Comparison of ENCODE assay signal across 13 cellular contexts in genomic region chr11:6387811-6388599, GRCh38. TPM values are rescaled to one million over a fixed set of nuclear protein-coding genes. Genes with fewer than 3 reads are reported as not detected.
DNase-seq lines count a peak whose midpoint lies in the region; ATAC-seq, FAIRE-seq and TF ChIP-seq lines count a peak whose summit lies in the region.
"Had no signal": no experiment of that assay in that cellular context is flagged by ENCODE, and none has a peak within 500 bp of the region (broad histone marks: within the 10 kb centered on the region; RNA-seq: fewer than 3 reads in every experiment).

No MANE protein-coding gene starts in this region.

- intact Hi-C loops in activated naive CD4-positive, alpha-beta T cell treated with anti-CD3 and anti-CD28 coated beads for 36 hours (cut with micrococcal nuclease), result no loop called here

- 82% methylated on average over 12 of the region's 12 CpGs; no CpG with 5 or more reads in 1 of the 2 experiments for WGBS in H1 (ENCODE audit: extremely low coverage in 1 of 2, insufficient coverage in 1 of 2, insufficient read length in 1 of 2, insufficient replicate concordance in 2 of 2, low coverage in 1 of 2, low lambda C conversion rate in 2 of 2, missing lambda C conversion rate in 1 of 2), 2 experiments
- WGBS in upper lobe of left lung, 2 donors, result 48 to 51% methylated on average over 12 of the region's 12 CpGs

- H3K27ac ChIP-seq in H1 (ENCODE audit: low read depth, low read length), result no peak overlapping the region
- peak overlapping the region; percentile 88 to 96 (median 92) for H3K27ac ChIP-seq in upper lobe of left lung
- H3K27ac ChIP-seq: foreskin keratinocyte had no signal

- H3K9ac ChIP-seq in H1 (replicated peaks in 1 of 4; ENCODE audit: extremely low read depth in 1 of 4, low read depth in 3 of 4, low read length in 3 of 4), result no peak overlapping the region

- no peak for DNase-seq in activated naive CD4-positive, alpha-beta T cell treated with anti-CD3 and anti-CD28 coated beads, Interleukin-2, amount 50 U/mL, for 16 hours
- DNase-seq in H1 (ENCODE audit: low read depth in 1 of 2, low spot score in 2 of 2) (no peak), medulla oblongata (ENCODE audit: extremely low spot score) (peak; percentile 4), upper lobe of left lung (no peak)
- DNase-seq in activated naive CD4-positive, alpha-beta T cell treated with anti-CD3 and anti-CD28 coated beads for 36 hours, result no peak
- DNase-seq: Kasumi-1; NK-92 treated with Interleukin-12 subunit alpha and Interleukin-12 subunit beta, amount 100 ng/mL, for 24 hours had no signal

- no peak for FAIRE-seq in H1 (lab: Jason Lieb, UNC)
- FAIRE-seq: GM12878, TTC549 had no signal

- no peak overlapping the region for H2AK5ac ChIP-seq in H1 (ENCODE audit: low read depth, low read length)

- H3K36me3 Mint-ChIP-seq in activated naive CD4-positive, alpha-beta T cell treated with anti-CD3 and anti-CD28 coated beads, Interleukin-2, amount 50 U/mL, for 24 hours, result peaks cover under 1% of the 10 kb centered on the region
- H3K36me3 Mint-ChIP-seq in activated naive CD4-positive, alpha-beta T cell treated with anti-CD3 and anti-CD28 coated beads for 36 hours (ENCODE audit: low read depth), result peaks cover 3% of the 10 kb centered on the region

- no peak overlapping the region for H2BK20ac ChIP-seq in H1 (ENCODE audit: low read length)

- H3K4me2 ChIP-seq in H1 (ENCODE audit: insufficient read depth in 1 of 2, low read depth in 2 of 2, low read length in 2 of 2), result no peak overlapping the region

- H3K4me1 Mint-ChIP-seq in activated naive CD4-positive, alpha-beta T cell treated with anti-CD3 and anti-CD28 coated beads, Interleukin-2, amount 50 U/mL, for 24 hours, result peaks cover 51% of the 10 kb centered on the region
- H3K4me1 Mint-ChIP-seq in activated naive CD4-positive, alpha-beta T cell treated with anti-CD3 and anti-CD28 coated beads for 36 hours (ENCODE audit: low read depth), result peaks cover 38% of the 10 kb centered on the region

- H3K4me1 ChIP-seq in H1 (replicated peaks in 1 of 4; ENCODE audit: control insufficient read depth in 3 of 4, insufficient read depth in 4 of 4, low read length in 3 of 4) (peaks cover 2 to 12% (median 10%) of the 10 kb centered on the region in 4 experiments; a peak in 6 of 7 replicates), upper lobe of left lung (peaks cover 29 to 43% (median 33%) of the 10 kb centered on the region in 4 donors)

- H3K27me3 ChIP-seq in H1 (replicated peaks in 1 of 4; ENCODE audit: control insufficient read depth in 3 of 4, extremely low read depth in 1 of 4, insufficient read depth in 3 of 4, low read length in 3 of 4), result peaks cover 2 to 8% (median 4%) of the 10 kb centered on the region in 4 experiments
- no peaks in the 10 kb centered on the region for H3K27me3 ChIP-seq in upper lobe of left lung
- H3K27me3 ChIP-seq: foreskin keratinocyte had no signal

- H2AFZ ChIP-seq in H1 (ENCODE audit: low read length), result no peak overlapping the region

- CTCF ChIA-PET in H1 (lab: Charles Lee; ENCODE audit: partially characterized antibody), result interaction anchor here (1.4 to 21.5 kb wide), 8 partner anchors 9 to 147 kb away, joined by 3 to 585 read pairs (median 5); partner anchors contain the start of gene HPX
- CTCF ChIA-PET in activated naive CD4-positive, alpha-beta T cell treated with anti-CD3 and anti-CD28 coated beads for 36 hours (lab: Charles Lee), result interaction anchor here (1.2 to 20.7 kb wide), 3 partner anchors 10 to 76 kb away, joined by 6 to 736 read pairs (median 44); partner anchors contain the start of gene HPX

- TF ChIP-seq POLR2A in H1 (IDR thresholded peaks at IDR 0.05; ENCODE audit: control extremely low read depth in 1 of 2, low read depth in 2 of 2, low read length in 2 of 2) (no peak), upper lobe of left lung (IDR thresholded peaks at IDR 0.05) (no peak)

- H3K36me3 ChIP-seq in H1 (ENCODE audit: control insufficient read depth in 2 of 4, insufficient read depth in 4 of 4, low read length in 3 of 4) (no peaks in the 10 kb centered on the region), upper lobe of left lung (peaks cover 0 to 8% (median 0%) of the 10 kb centered on the region in 4 donors)

- no peak for TF ChIP-seq EP300 in H1 (IDR thresholded peaks at IDR 0.05; ENCODE audit: borderline replicate concordance in 1 of 2, low read depth in 2 of 2, low read length in 2 of 2)
- TF ChIP-seq EP300 in upper lobe of left lung (IDR thresholded peaks at IDR 0.05), result no peak

- H2BK15ac ChIP-seq in H1 (ENCODE audit: low read length), result no peak overlapping the region

- H3K79me2 ChIP-seq in H1 (ENCODE audit: control insufficient read depth in 1 of 2, insufficient read depth in 2 of 2, low read length in 2 of 2), result no peaks in the 10 kb centered on the region

- H4K20me1 ChIP-seq in H1 (replicated peaks in 1 of 2; ENCODE audit: control insufficient read depth in 1 of 2, insufficient read depth in 2 of 2, low read length in 2 of 2), result peaks cover 0 to 2% of the 10 kb centered on the region in 2 experiments

- H3K14ac ChIP-seq in H1 (ENCODE audit: insufficient read length), result no peak overlapping the region

- no peak overlapping the region for H3K4ac ChIP-seq in H1 (replicated peaks; ENCODE audit: insufficient read length, low read depth, low read length)

- peak overlapping the region; percentile 17 for H3K27ac Mint-ChIP-seq in activated naive CD4-positive, alpha-beta T cell treated with anti-CD3 and anti-CD28 coated beads, Interleukin-2, amount 50 U/mL, for 24 hours
- no peak overlapping the region for H3K27ac Mint-ChIP-seq in activated naive CD4-positive, alpha-beta T cell treated with anti-CD3 and anti-CD28 coated beads for 36 hours

- ATAC-seq in upper lobe of left lung (ENCODE audit: low FRiP score in 2 of 2) (no peak), HG02642 (IDR thresholded peaks at IDR 0.05; ENCODE audit: poor library complexity, unreplicated experiment) (no peak), SK-N-SH treated with all-trans-retinoic acid at 6 μM for 48 hours (no peak)
- ATAC-seq: foreskin keratinocyte, GM12878 had no signal

- H4K5ac ChIP-seq in H1 (ENCODE audit: insufficient read length, low read depth, low read length), result no peak overlapping the region

- no peak overlapping the region for H2BK5ac ChIP-seq in H1 (ENCODE audit: low read depth, low read length)

- no peak for TF ChIP-seq CTCF in H1 (IDR thresholded peaks at IDR 0.05; ENCODE audit: control extremely low read depth in 1 of 3, insufficient read depth in 1 of 3, low read depth in 1 of 3, low read length in 3 of 3)
- TF ChIP-seq CTCF in upper lobe of left lung (IDR thresholded peaks at IDR 0.05), result no peak

- H3K23ac ChIP-seq in H1 (ENCODE audit: insufficient read length), result no peak overlapping the region

- H3K79me1 ChIP-seq in H1 (ENCODE audit: low read depth, low read length), result no peaks in the 10 kb centered on the region

- no peak overlapping the region for H4K91ac ChIP-seq in H1 (replicated peaks; ENCODE audit: insufficient read length, low read length)

- no peaks in the 10 kb centered on the region for H3K27me3 Mint-ChIP-seq in activated naive CD4-positive, alpha-beta T cell treated with anti-CD3 and anti-CD28 coated beads, Interleukin-2, amount 50 U/mL, for 24 hours
- H3K27me3 Mint-ChIP-seq in activated naive CD4-positive, alpha-beta T cell treated with anti-CD3 and anti-CD28 coated beads for 36 hours (ENCODE audit: low read depth), result no peaks in the 10 kb centered on the region

- no peak overlapping the region for H2BK120ac ChIP-seq in H1 (replicated peaks; ENCODE audit: low read depth, low read length)

- no peak overlapping the region for H4K8ac ChIP-seq in H1 (ENCODE audit: extremely low read depth, insufficient read depth, low read length)

- H3K56ac ChIP-seq in H1 (replicated peaks; ENCODE audit: insufficient read length, low read depth, low read length), result no peak overlapping the region

- no peak for TF ChIP-seq RAD21 in H1 (IDR thresholded peaks at IDR 0.05 in 1 of 2, conservative IDR thresholded peaks at IDR 0.05 in 1 of 2; ENCODE audit: low read depth in 2 of 2, low read length in 2 of 2)

- H3K18ac ChIP-seq in H1 (ENCODE audit: extremely low read depth, low read length), result no peak overlapping the region

- no peaks in the 10 kb centered on the region for H3K9me3 ChIP-seq in H1 (ENCODE audit: insufficient read depth in 2 of 2, low read depth in 1 of 2, low read length in 1 of 2)
- H3K9me3 ChIP-seq in upper lobe of left lung, result no peaks in the 10 kb centered on the region

- POLR2A ChIA-PET in H1 (lab: Charles Lee; ENCODE audit: partially characterized antibody), result interaction anchor here (0.6 kb wide), 1 partner anchor 88 kb away, joined by 4 read pairs; no protein-coding TSS in a partner anchor

- no peak overlapping the region for H3K4me3 Mint-ChIP-seq in activated naive CD4-positive, alpha-beta T cell treated with anti-CD3 and anti-CD28 coated beads, Interleukin-2, amount 50 U/mL, for 24 hours
- no peak overlapping the region for H3K4me3 Mint-ChIP-seq in activated naive CD4-positive, alpha-beta T cell treated with anti-CD3 and anti-CD28 coated beads for 36 hours

- no peaks in the 10 kb centered on the region; the same call in 1 of the 2 replicates for H3K23me2 ChIP-seq in H1 (ENCODE audit: low read depth, low read length)

- H3K4me3 ChIP-seq in H1 (ENCODE audit: extremely low read depth in 1 of 4, insufficient read depth in 2 of 4, low read depth in 3 of 4, low read length in 4 of 4), result no peak overlapping the region
- no peak overlapping the region for H3K4me3 ChIP-seq in upper lobe of left lung
- H3K4me3 ChIP-seq: GM12878 had no signal

- 0 out of 2 replicates have a peak overlapping the region, but pooled peaks have one; percentile 27 for H2BK12ac ChIP-seq in H1 (ENCODE audit: low read depth, low read length)

- H3K9me3 Mint-ChIP-seq in activated naive CD4-positive, alpha-beta T cell treated with anti-CD3 and anti-CD28 coated beads, Interleukin-2, amount 50 U/mL, for 24 hours, result no peaks in the 10 kb centered on the region
- no peaks in the 10 kb centered on the region for H3K9me3 Mint-ChIP-seq in activated naive CD4-positive, alpha-beta T cell treated with anti-CD3 and anti-CD28 coated beads for 36 hours

RNA-seq across cellular contexts. Expression of gene SMPD1, which starts 2.3 kb away (rescaled TPM):
- 1.9 and 3.1 TPM in 2 replicates for total RNA-seq in H1 (2021; fragmentation: NEBNext Ultra II Directional; extraction: Animal tissue kit (Norgen Biotek cat#: 25700))
- polyA plus RNA-seq in H1 (2011; rRNA removed), result 2.4 and 4.5 TPM in 2 replicates
- 2.1 TPM for polyA plus RNA-seq in H1 (2011; cell fraction: cytosol; rRNA removed)
- 4.5 TPM for polyA plus RNA-seq in H1 (2011; cell fraction: nucleus; rRNA removed)
- 2.2 to 2.8 TPM (median 2.5 TPM) in 4 replicates for polyA plus RNA-seq in H1 (2012, experiment 1 of 2)
- 2.9 TPM for polyA plus RNA-seq in H1 (2012, experiment 2 of 2)
- 2.8 TPM for polyA plus RNA-seq in H1 (2013, experiment 1 of 2)
- polyA plus RNA-seq in H1 (2013, experiment 2 of 2), result 3.5 TPM
- polyA minus RNA-seq in H1 (2011; rRNA and poly(A)+ RNA removed), result 0.85 and 2.0 TPM in 2 replicates
- polyA minus RNA-seq in H1 (2011; cell fraction: cytosol; rRNA and poly(A)+ RNA removed), result 1.2 TPM
- 2.3 TPM for polyA minus RNA-seq in H1 (2011; cell fraction: nucleus; rRNA and poly(A)+ RNA removed)
- total RNA-seq in upper lobe of left lung, result 10 to 100 TPM; 25.3 to 62.9 (median 53.9) TPM
- total RNA-seq in activated naive CD4-positive, alpha-beta T cell treated with anti-CD3 and anti-CD28 coated beads for 36 hours, result 10 to 100 TPM; 24.5 to 27.5 TPM

RNA-seq across cellular contexts. Expression of gene APBB1, which starts 30.9 kb away (rescaled TPM):
- total RNA-seq in H1 (2021; fragmentation: NEBNext Ultra II Directional; extraction: Animal tissue kit (Norgen Biotek cat#: 25700)), result 23.6 and 23.9 TPM in 2 replicates
- polyA plus RNA-seq in H1 (2011; rRNA removed), result 33.1 and 44.7 TPM in 2 replicates
- polyA plus RNA-seq in H1 (2011; cell fraction: cytosol; rRNA removed), result 34.1 TPM
- polyA plus RNA-seq in H1 (2011; cell fraction: nucleus; rRNA removed), result 50.6 TPM
- polyA plus RNA-seq in H1 (2012, experiment 1 of 2), result 17.4 to 30.9 TPM (median 28.2 TPM) in 4 replicates
- 32.6 TPM for polyA plus RNA-seq in H1 (2012, experiment 2 of 2)
- polyA plus RNA-seq in H1 (2013, experiment 1 of 2), result 12.2 TPM
- 10.9 TPM for polyA plus RNA-seq in H1 (2013, experiment 2 of 2)
- 30.4 and 43.2 TPM in 2 replicates for polyA minus RNA-seq in H1 (2011; rRNA and poly(A)+ RNA removed)
- 16.7 TPM for polyA minus RNA-seq in H1 (2011; cell fraction: cytosol; rRNA and poly(A)+ RNA removed)
- polyA minus RNA-seq in H1 (2011; cell fraction: nucleus; rRNA and poly(A)+ RNA removed), result 16.6 TPM
- 10 to 100 TPM; 30.4 to 66.8 (median 40.0) TPM for total RNA-seq in upper lobe of left lung
- 10 to 100 TPM; 44.5 to 45.1 TPM for total RNA-seq in activated naive CD4-positive, alpha-beta T cell treated with anti-CD3 and anti-CD28 coated beads for 36 hours

RNA-seq across cellular contexts. Expression of gene HPX, which starts 52.8 kb away (rescaled TPM):
- 0.44 and 0.80 TPM in 2 replicates for total RNA-seq in H1 (2021; fragmentation: NEBNext Ultra II Directional; extraction: Animal tissue kit (Norgen Biotek cat#: 25700))
- 0.96 and 0.97 TPM in 2 replicates for polyA plus RNA-seq in H1 (2011; rRNA removed)
- 1.2 TPM for polyA plus RNA-seq in H1 (2011; cell fraction: cytosol; rRNA removed)
- polyA plus RNA-seq in H1 (2011; cell fraction: nucleus; rRNA removed), result 5.9 TPM
- 0.67 to 1.1 TPM (median 0.82 TPM) in 4 replicates for polyA plus RNA-seq in H1 (2012, experiment 1 of 2)
- 0.29 TPM for polyA plus RNA-seq in H1 (2012, experiment 2 of 2)
- polyA plus RNA-seq in H1 (2013, experiment 1 of 2), result 0.61 TPM
- polyA plus RNA-seq in H1 (2013, experiment 2 of 2), result 0.40 TPM
- polyA minus RNA-seq in H1 (2011; rRNA and poly(A)+ RNA removed), result 2.2 and 2.4 TPM in 2 replicates
- polyA minus RNA-seq in H1 (2011; cell fraction: cytosol; rRNA and poly(A)+ RNA removed), result not detected
- polyA minus RNA-seq in H1 (2011; cell fraction: nucleus; rRNA and poly(A)+ RNA removed), result 5.0 TPM
- total RNA-seq in upper lobe of left lung, result 1 to 10 TPM in 5 of 6 donors, under 1 TPM in 1; 0.67 to 3.6 (median 2.6) TPM
- under 1 TPM in 1 of 2 experiments, not detected in 1; 0.64 TPM for total RNA-seq in activated naive CD4-positive, alpha-beta T cell treated with anti-CD3 and anti-CD28 coated beads for 36 hours
